Comparison of ENCODE assay signal across 9 cellular contexts in genomic region chr7:6385110-6385792, GRCh38. TPM values are rescaled to one million over a fixed set of nuclear protein-coding genes. Genes with fewer than 3 reads are reported as not detected.
DNase-seq lines count a peak whose midpoint lies in the region; ATAC-seq, FAIRE-seq and TF ChIP-seq lines count a peak whose summit lies in the region.
"Had no signal": no experiment of that assay in that cellular context is flagged by ENCODE, and none has a peak within 500 bp of the region (broad histone marks: within the 10 kb centered on the region; RNA-seq: fewer than 3 reads in every experiment).

No MANE protein-coding gene starts in this region.

- H3K9ac ChIP-seq in keratinocyte (ENCODE audit: control insufficient read depth, extremely low read depth, insufficient read depth, low read length) = peak overlapping the region; percentile 67
- no peak overlapping the region for H3K9ac ChIP-seq in stomach smooth muscle (ENCODE audit: low read length in 2 of 2)

- DNase-seq in Right ventricle myocardium inferior (ENCODE audit: missing footprints) (no peak), cardiac septum (ENCODE audit: low spot score) (no peak), amniotic stem cell (lab: John Stamatoyannopoulos, UW) (peak; percentile 86), keratinocyte (ENCODE audit: low read depth, low spot score) (peak; percentile 84), NCI-H82 (lab: John Stamatoyannopoulos, UW) (no peak), iPS-NIHi7 (ENCODE audit: extremely low spot score) (no peak)

- peak overlapping the region in 2 of 3 experiments; percentile 26 to 36 for H3K4me3 ChIP-seq in keratinocyte (ENCODE audit: control insufficient read depth in 2 of 3, extremely low read depth in 1 of 3, insufficient read depth in 2 of 3, low read depth in 1 of 3, low read length in 3 of 3)
- peak overlapping the region; percentile 2 to 30 for H3K4me3 ChIP-seq in stomach smooth muscle (ENCODE audit: low read length in 2 of 2)

- peak overlapping the region; percentile 66 for H3K4me2 ChIP-seq in keratinocyte (ENCODE audit: control insufficient read depth, extremely low read depth, insufficient read depth, low read depth, low read length)

- H2AFZ ChIP-seq in keratinocyte (ENCODE audit: control insufficient read depth, low read length) = no peak overlapping the region

- H3K27me3 ChIP-seq in keratinocyte (ENCODE audit: control insufficient read depth, extremely low read depth, insufficient read depth, low read length) (no peaks in the 10 kb centered on the region), stomach smooth muscle (ENCODE audit: control insufficient read depth in 1 of 2, insufficient read depth in 2 of 2, low read length in 2 of 2) (no peaks in the 10 kb centered on the region)

- peaks cover 91% of the 10 kb centered on the region for H3K79me2 ChIP-seq in keratinocyte (ENCODE audit: control insufficient read depth, insufficient read depth, low read length)

- H3K4me1 ChIP-seq in keratinocyte (ENCODE audit: control insufficient read depth, extremely low read depth, insufficient read depth, low read length) (peaks cover 59% of the 10 kb centered on the region), stomach smooth muscle (ENCODE audit: control insufficient read depth, insufficient read depth, low read length) (peaks cover 33% of the 10 kb centered on the region)

- H3K27ac ChIP-seq in keratinocyte (ENCODE audit: control insufficient read depth, insufficient read depth, low read length) (peak overlapping the region; percentile 88), stomach smooth muscle (ENCODE audit: low read length) (peak overlapping the region; percentile 7)

- no peak for TF ChIP-seq CTCF in keratinocyte (optimal IDR thresholded peaks at IDR 0.05 in 1 of 3, IDR thresholded peaks at IDR 0.05 in 1 of 3, conservative IDR thresholded peaks at IDR 0.05 in 1 of 3; ENCODE audit: extremely low read depth in 1 of 3, insufficient read depth in 2 of 3, low read length in 3 of 3)

- H3K36me3 ChIP-seq in keratinocyte (ENCODE audit: control insufficient read depth in 2 of 2, extremely low read depth in 1 of 2, insufficient read depth in 2 of 2, low read length in 2 of 2) = peaks cover 7 to 25% of the 10 kb centered on the region in 2 experiments
- peaks cover 5 to 13% of the 10 kb centered on the region in 2 donors for H3K36me3 ChIP-seq in stomach smooth muscle (ENCODE audit: control insufficient read depth in 2 of 2, insufficient read depth in 2 of 2, low read length in 2 of 2)

- ATAC-seq in Right ventricle myocardium inferior = peak; percentile 64
- ATAC-seq in HG02588 (IDR thresholded peaks at IDR 0.05; ENCODE audit: unreplicated experiment) = no peak

- H4K20me1 ChIP-seq in keratinocyte (ENCODE audit: control insufficient read depth, extremely low read depth, insufficient read depth, low read length) = peaks cover 30% of the 10 kb centered on the region

- intact Hi-C loops in Right ventricle myocardium inferior (cut with DNase I) = no loop called here
- intact Hi-C loops in cardiac septum (cut with DNase I) = no loop called here

- peak; percentile 57 for FAIRE-seq in keratinocyte (lab: Jason Lieb, UNC)
- FAIRE-seq: colon had no signal

- dilution Hi-C loops in keratinocyte (cut with MboI; ENCODE audit: extremely low pct_ligation_motif_present, low sequenced_read_pairs) = no loop called here

- H3K9me3 ChIP-seq in keratinocyte (ENCODE audit: control insufficient read depth, low read depth, low read length) (no peaks in the 10 kb centered on the region), stomach smooth muscle (ENCODE audit: control insufficient read depth in 2 of 2, low read length in 2 of 2) (no peaks in the 10 kb centered on the region)

- H3K9me1 ChIP-seq in keratinocyte (ENCODE audit: control insufficient read depth, extremely low read depth, insufficient read depth, low read length) = peaks cover 5% of the 10 kb centered on the region

RNA-seq across cellular contexts. Expression of gene RAC1, which starts 10.9 kb away (rescaled TPM):
- 146 TPM for total RNA-seq in Right ventricle myocardium inferior
- total RNA-seq in cardiac septum = 148 TPM
- 346 to 659 TPM (median 493 TPM) in 3 replicates for polyA plus RNA-seq in keratinocyte
- 140 TPM for polyA plus RNA-seq in keratinocyte (2011; ENCODE audit: low read depth)
- 508 and 578 TPM in 2 replicates for polyA plus RNA-seq in keratinocyte (2011; cell fraction: cytosol; rRNA removed)
- 330 and 385 TPM in 2 replicates for polyA plus RNA-seq in keratinocyte (2011; cell fraction: nucleus; rRNA removed)
- polyA plus RNA-seq in keratinocyte (2012; ENCODE audit: low replicate concordance) = 351 and 430 TPM in 2 replicates
- 134 to 352 TPM (median 344 TPM) in 3 replicates for polyA minus RNA-seq in keratinocyte
- 249 TPM for polyA minus RNA-seq in keratinocyte (2011; cell fraction: cytosol; rRNA and poly(A)+ RNA removed)
- 49.1 and 95.7 TPM in 2 replicates for polyA minus RNA-seq in keratinocyte (2011; cell fraction: nucleus; rRNA and poly(A)+ RNA removed)

RNA-seq across cellular contexts. Expression of gene FAM220A, which starts 36.5 kb away (rescaled TPM):
- 30.4 TPM for total RNA-seq in Right ventricle myocardium inferior
- total RNA-seq in cardiac septum = 18.6 TPM
- polyA plus RNA-seq in keratinocyte = 11.5 to 17.2 TPM (median 16.8 TPM) in 3 replicates
- polyA plus RNA-seq in keratinocyte (2011; ENCODE audit: low read depth) = 10.2 TPM
- polyA plus RNA-seq in keratinocyte (2011; cell fraction: cytosol; rRNA removed) = 15.1 and 25.3 TPM in 2 replicates
- 9.7 and 10.0 TPM in 2 replicates for polyA plus RNA-seq in keratinocyte (2011; cell fraction: nucleus; rRNA removed)
- 9.9 and 17.8 TPM in 2 replicates for polyA plus RNA-seq in keratinocyte (2012; ENCODE audit: low replicate concordance)
- polyA minus RNA-seq in keratinocyte = 6.3 to 14.4 TPM (median 10.8 TPM) in 3 replicates
- 49.5 TPM for polyA minus RNA-seq in keratinocyte (2011; cell fraction: cytosol; rRNA and poly(A)+ RNA removed)
- polyA minus RNA-seq in keratinocyte (2011; cell fraction: nucleus; rRNA and poly(A)+ RNA removed) = 3.6 and 4.7 TPM in 2 replicates

Comparison
In these comparisons a context has a peak if more than half of its experiments do, and no peak if none do; other contexts are left out.
1. DNase-seq: peak in amniotic stem cell (single experiment) and keratinocyte (single experiment); none in Right ventricle myocardium inferior (single experiment), cardiac septum (single experiment), NCI-H82 (single experiment) and iPS-NIHi7 (single experiment).